8 cellular contexts compared by ENCODE assay signal in the genomic region with DNA sequence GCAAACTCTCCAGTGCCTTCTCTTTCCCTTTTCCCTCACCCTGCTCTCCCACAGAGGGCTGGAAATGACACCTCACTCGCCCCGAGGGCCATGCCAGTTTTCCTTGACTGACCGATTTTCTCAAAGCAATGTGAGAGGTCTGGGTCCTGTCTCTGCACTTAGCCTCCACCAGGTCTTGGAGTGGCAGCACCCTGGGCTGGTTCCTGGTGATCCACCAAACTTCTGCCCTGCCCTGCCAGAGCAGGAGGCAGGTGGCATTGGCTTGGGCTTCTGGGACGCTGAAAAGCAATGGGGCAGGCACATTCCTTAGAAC.
DNase-seq lines count a peak whose midpoint lies in the region; ATAC-seq and TF ChIP-seq lines count a peak whose summit lies in the region.

No MANE protein-coding gene starts in this region.

- ATAC-seq in CD8-positive, alpha-beta T cell: no peak
- no peak for ATAC-seq in GM18868 (IDR thresholded peaks at IDR 0.05; ENCODE audit: unreplicated experiment)

- CTCF ChIA-PET in CD8-positive, alpha-beta T cell (lab: Charles Lee): interaction anchor here (0.8 to 2.5 kb wide), 3 partner anchors 21 to 52 kb away, joined by 3 to 10 read pairs (median 5); no protein-coding TSS in a partner anchor

- H3K9me3 Mint-ChIP-seq in CD8-positive, alpha-beta T cell: no peaks in the 10 kb centered on the region
- H3K9me3 Mint-ChIP-seq in neural crest cell: no peaks in the 10 kb centered on the region

- POLR2A ChIA-PET in CD8-positive, alpha-beta T cell (lab: Charles Lee): interaction anchor here (1.1 to 9.5 kb wide), 5 partner anchors 9 to 22 kb away, joined by 3 to 172 read pairs (median 4); no protein-coding TSS in a partner anchor

- H3K27ac Mint-ChIP-seq in CD8-positive, alpha-beta T cell: peak overlapping the region; percentile 97
- no peak overlapping the region for H3K27ac Mint-ChIP-seq in neural crest cell (ENCODE audit: unreplicated experiment)

- H3K9me3 ChIP-seq in CD8-positive, alpha-beta T cell (ENCODE audit: low read length): no peaks in the 10 kb centered on the region
- H3K9me3 ChIP-seq in effector memory CD4-positive, alpha-beta T cell (ENCODE audit: control insufficient read depth, low read length): no peaks in the 10 kb centered on the region
- H3K9me3 ChIP-seq in WERI-Rb-1 (ENCODE audit: severe bottlenecking): no peaks in the 10 kb centered on the region

- no peaks in the 10 kb centered on the region for H3K36me3 ChIP-seq in CD8-positive, alpha-beta T cell (ENCODE audit: insufficient read depth, low read length)
- H3K36me3 ChIP-seq in effector memory CD4-positive, alpha-beta T cell (ENCODE audit: control insufficient read depth, insufficient read depth, low read length): no peaks in the 10 kb centered on the region
- no peaks in the 10 kb centered on the region for H3K36me3 ChIP-seq in WERI-Rb-1

- H3K4me3 Mint-ChIP-seq in CD8-positive, alpha-beta T cell: peak overlapping the region; percentile 92
- peak overlapping the region; percentile 82 for H3K4me3 Mint-ChIP-seq in neural crest cell

- H3K4me1 Mint-ChIP-seq in CD8-positive, alpha-beta T cell (ENCODE audit: low read depth): peaks cover 61% of the 10 kb centered on the region
- H3K4me1 Mint-ChIP-seq in neural crest cell: peaks cover 9% of the 10 kb centered on the region

- peaks cover 60% of the 10 kb centered on the region for H3K4me1 ChIP-seq in CD8-positive, alpha-beta T cell (ENCODE audit: insufficient read depth, low read length)
- peaks cover 60% of the 10 kb centered on the region for H3K4me1 ChIP-seq in effector memory CD4-positive, alpha-beta T cell (ENCODE audit: control insufficient read depth, insufficient read depth, low read length, poor library complexity, severe bottlenecking)

- peak overlapping the region; percentile 83 for H3K4me3 ChIP-seq in CD8-positive, alpha-beta T cell (ENCODE audit: low read depth, low read length)
- peak overlapping the region; percentile 75 for H3K4me3 ChIP-seq in effector memory CD4-positive, alpha-beta T cell (ENCODE audit: insufficient read depth, low read depth, low read length, poor library complexity, severe bottlenecking)
- no peak overlapping the region for H3K4me3 ChIP-seq in WERI-Rb-1 (ENCODE audit: low read depth, low read length)

- DNase-seq in CD8-positive, alpha-beta T cell: peak in 1 of 7 experiments; percentile 23
- DNase-seq in NCI-H69 (lab: John Stamatoyannopoulos, UW) (peak; percentile 52), neural crest cell (ENCODE audit: low read depth, low spot score) (no peak), occipital lobe (lab: John Stamatoyannopoulos, UW) (no peak), epidermal melanocyte (ENCODE audit: insufficient read length, low spot score) (no peak), WERI-Rb-1 (no peak)
- DNase-seq in effector memory CD4-positive, alpha-beta T cell: no peak

- intact Hi-C loops in CD8-positive, alpha-beta T cell (cut with DNase I, micrococcal nuclease): loop anchor here (1.0 to 5.0 kb wide), 4 partner anchors 19 to 368 kb away; a partner anchor contains a TSS

- no peaks in the 10 kb centered on the region for H3K27me3 Mint-ChIP-seq in CD8-positive, alpha-beta T cell (ENCODE audit: low read depth)
- peaks cover 68% of the 10 kb centered on the region for H3K27me3 Mint-ChIP-seq in neural crest cell (ENCODE audit: low read depth)

- H3K36me3 Mint-ChIP-seq in CD8-positive, alpha-beta T cell: peaks cover 4% of the 10 kb centered on the region
- no peaks in the 10 kb centered on the region for H3K36me3 Mint-ChIP-seq in neural crest cell (ENCODE audit: low read depth)

- peak overlapping the region; percentile 85 for H3K27ac ChIP-seq in CD8-positive, alpha-beta T cell (ENCODE audit: low read depth, low read length)
- H3K27ac ChIP-seq in effector memory CD4-positive, alpha-beta T cell (ENCODE audit: insufficient read depth, low read length, poor library complexity, severe bottlenecking): peak overlapping the region; percentile 85
- no peak overlapping the region for H3K27ac ChIP-seq in WERI-Rb-1

- no peaks in the 10 kb centered on the region for H3K27me3 ChIP-seq in CD8-positive, alpha-beta T cell (ENCODE audit: insufficient read depth, low read length)
- no peaks in the 10 kb centered on the region for H3K27me3 ChIP-seq in effector memory CD4-positive, alpha-beta T cell (replicated peaks; ENCODE audit: control insufficient read depth, insufficient read depth, low read length, poor library complexity, severe bottlenecking)
- H3K27me3 ChIP-seq in WERI-Rb-1 (ENCODE audit: insufficient read depth, low read depth, severe bottlenecking): no peaks in the 10 kb centered on the region

- TF ChIP-seq CTCF in CD8-positive, alpha-beta T cell (IDR thresholded peaks at IDR 0.05): no peak
- TF ChIP-seq CTCF in neural crest cell (conservative IDR thresholded peaks at IDR 0.05) (no peak), WERI-Rb-1 (IDR thresholded peaks at IDR 0.05; ENCODE audit: low read depth, low read length) (no peak)
